Comparison of ENCODE assay signal across 7 cellular contexts in the genomic region with DNA sequence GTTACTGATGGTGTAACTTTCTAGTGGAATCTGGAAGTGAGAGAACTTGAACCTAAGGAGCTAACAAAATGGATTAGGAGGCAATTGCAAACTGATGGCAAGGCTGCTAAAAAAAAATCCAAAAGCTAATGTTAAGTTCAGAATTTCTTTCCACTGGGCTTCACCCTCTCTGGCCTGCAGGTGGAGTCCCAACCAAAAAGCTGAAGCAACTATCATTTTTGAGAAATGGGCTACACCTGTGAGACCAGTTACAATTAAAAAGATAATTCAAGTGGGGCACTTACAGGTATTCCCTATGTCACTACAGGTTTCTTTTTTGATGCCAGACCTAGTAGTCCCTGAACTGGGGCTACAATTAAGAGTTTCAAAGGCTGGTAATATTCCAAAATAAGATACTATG.
DNase-seq lines count a peak whose midpoint lies in the region; ATAC-seq and TF ChIP-seq lines count a peak whose summit lies in the region.

No MANE protein-coding gene starts in this region.

- H3K4ac ChIP-seq in mesendoderm (ENCODE audit: low read depth, low read length), result no peak overlapping the region

- ATAC-seq in HG02840 (IDR thresholded peaks at IDR 0.05; ENCODE audit: low FRiP score, unreplicated experiment) (peak; percentile 54), HG03175 (IDR thresholded peaks at IDR 0.05; ENCODE audit: unreplicated experiment) (no peak), GM21825 (IDR thresholded peaks at IDR 0.05; ENCODE audit: unreplicated experiment) (no peak)

- peak; percentile 51 for TF ChIP-seq CTCF in GM12864 (IDR thresholded peaks at IDR 0.05; ENCODE audit: low read depth, low read length, missing control alignments)
- TF ChIP-seq CTCF in astrocyte of the spinal cord (IDR thresholded peaks at IDR 0.05; ENCODE audit: low read depth, low read length), result peak; percentile 60

- H3K27ac ChIP-seq in mesendoderm (ENCODE audit: low read depth, low read length), result no peak overlapping the region
- no peak overlapping the region for H3K27ac ChIP-seq in CD4-positive, alpha-beta memory T cell (ENCODE audit: low read depth, low read length)

- in situ Hi-C loops in astrocyte of the spinal cord (cut with HindIII; ENCODE audit: low sequenced_read_pairs), result no loop called here

- peaks cover 3% of the 10 kb centered on the region for H3K4me1 ChIP-seq in mesendoderm (ENCODE audit: control insufficient read depth, low read depth, low read length)
- no peaks in the 10 kb centered on the region for H3K4me1 ChIP-seq in CD4-positive, alpha-beta memory T cell (ENCODE audit: insufficient read depth, low read length)

- H3K56ac ChIP-seq in mesendoderm (ENCODE audit: low read length), result no peak overlapping the region

- H3K4me1 Mint-ChIP-seq in CD4-positive, alpha-beta memory T cell, result no peaks in the 10 kb centered on the region

- H3K4me3 ChIP-seq in GM12864 (ENCODE audit: low read depth, low read length) (no peak overlapping the region), astrocyte of the spinal cord (ENCODE audit: low read depth, low read length) (no peak overlapping the region), mesendoderm (ENCODE audit: low read length) (no peak overlapping the region)
- no peak overlapping the region for H3K4me3 ChIP-seq in CD4-positive, alpha-beta memory T cell (ENCODE audit: low read length in 2 of 2)

- no peaks in the 10 kb centered on the region for H3K9me3 Mint-ChIP-seq in CD4-positive, alpha-beta memory T cell

- H2AK5ac ChIP-seq in mesendoderm (ENCODE audit: low read length), result no peak overlapping the region

- no peak overlapping the region for H2BK5ac ChIP-seq in mesendoderm (ENCODE audit: low read length)

- H3K27me3 Mint-ChIP-seq in CD4-positive, alpha-beta memory T cell, result no peaks in the 10 kb centered on the region

- H3K9ac ChIP-seq in mesendoderm (ENCODE audit: low read length), result no peak overlapping the region

- H4K5ac ChIP-seq in mesendoderm (ENCODE audit: low read length), result no peak overlapping the region

- H4K8ac ChIP-seq in mesendoderm (ENCODE audit: low read depth, low read length), result no peak overlapping the region

- H3K4me2 ChIP-seq in mesendoderm (ENCODE audit: low read length), result no peak overlapping the region

- no peak overlapping the region for H3K23ac ChIP-seq in mesendoderm (ENCODE audit: low read length)

- H3K9me3 ChIP-seq in CD4-positive, alpha-beta memory T cell (ENCODE audit: control insufficient read depth in 1 of 2, low read length in 2 of 2), result no peaks in the 10 kb centered on the region

- POLR2A ChIA-PET in CD4-positive, alpha-beta memory T cell (lab: Charles Lee; ENCODE audit: partially characterized antibody), result no interaction called here

- no peak overlapping the region for H3K27ac Mint-ChIP-seq in CD4-positive, alpha-beta memory T cell

- H3K27me3 ChIP-seq in mesendoderm (ENCODE audit: insufficient read depth, low read length, poor library complexity), result no peaks in the 10 kb centered on the region
- H3K27me3 ChIP-seq in CD4-positive, alpha-beta memory T cell (ENCODE audit: insufficient read depth, low read length), result no peaks in the 10 kb centered on the region

- no peak overlapping the region for H3K18ac ChIP-seq in mesendoderm (ENCODE audit: low read length)

- intact Hi-C loops in CD4-positive, alpha-beta memory T cell (cut with micrococcal nuclease), result no loop called here

- no peaks in the 10 kb centered on the region for H3K36me3 ChIP-seq in mesendoderm (ENCODE audit: control insufficient read depth, insufficient read depth, low read length)
- H3K36me3 ChIP-seq in CD4-positive, alpha-beta memory T cell (ENCODE audit: insufficient read depth, low read length), result no peaks in the 10 kb centered on the region

- H3K4me3 Mint-ChIP-seq in CD4-positive, alpha-beta memory T cell, result no peak overlapping the region

- no peaks in the 10 kb centered on the region for H3K79me2 ChIP-seq in mesendoderm (ENCODE audit: control insufficient read depth, insufficient read depth, low read length)

- no peaks in the 10 kb centered on the region for H3K79me1 ChIP-seq in mesendoderm (ENCODE audit: low read length)

- H2BK15ac ChIP-seq in mesendoderm (replicated peaks; ENCODE audit: low read depth), result no peak overlapping the region

- no peaks in the 10 kb centered on the region for H3K36me3 Mint-ChIP-seq in CD4-positive, alpha-beta memory T cell

- DNase-seq in GM12864 (ENCODE audit: low read depth) (no peak), astrocyte of the spinal cord (ENCODE audit: low read depth, low spot score) (peak; percentile 15), mesendoderm (peak; percentile 27)
- no peak for DNase-seq in CD4-positive, alpha-beta memory T cell

- CTCF ChIA-PET in CD4-positive, alpha-beta memory T cell (lab: Charles Lee; ENCODE audit: partially characterized antibody), result interaction anchor here (0.6 kb wide), 1 partner anchor 41 kb away, joined by 3 read pairs; no protein-coding TSS in a partner anchor

- H2BK120ac ChIP-seq in mesendoderm (ENCODE audit: low read depth, low read length), result no peak overlapping the region

Comparison
In these comparisons a context has a peak if more than half of its experiments do, and no peak if none do; other contexts are left out.
1. DNase-seq: peak in astrocyte of the spinal cord (single experiment) and mesendoderm (single experiment); none in GM12864 (single experiment) and CD4-positive, alpha-beta memory T cell (0 of 5).